ENCODE assay signal across 2 cellular contexts in the genomic region with DNA sequence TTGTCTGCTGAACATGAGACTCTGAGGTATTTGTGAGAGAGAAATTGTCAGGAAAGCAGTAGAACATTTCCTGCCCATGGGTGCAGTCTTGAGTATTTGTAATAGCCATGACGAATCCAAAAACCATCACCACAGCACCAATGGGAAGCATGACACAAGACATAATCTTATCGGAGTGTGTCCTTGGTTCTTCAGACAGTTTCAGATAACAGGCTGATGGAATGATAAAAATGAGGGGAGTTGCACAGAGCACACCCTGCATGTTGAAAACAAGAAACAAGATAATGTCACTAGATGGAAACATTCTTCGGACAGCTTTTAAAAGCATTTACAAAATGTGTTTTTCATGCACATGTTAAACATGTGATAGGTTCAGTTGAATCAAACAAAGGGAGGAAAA.
A peak's percentile ranks its signal among the peaks of the same experiment; 100 is the strongest.
TF ChIP-seq lines count a peak whose summit lies in the region.

No MANE protein-coding gene starts in this region.

TF ChIP-seq in HepG2, 621 proteins besides CTCF, POLR2A, EP300 and RAD21 (continued from another document and continues in another):
- no peak for TF ChIP-seq ZNF350 (CRISPR knock-in tag; IDR thresholded peaks at IDR 0.05; ENCODE audit: borderline replicate concordance, low read depth)
- no peak for TF ChIP-seq SP2 (CRISPR knock-in tag; IDR thresholded peaks at IDR 0.05)
- peak; percentile 93 for TF ChIP-seq SIX4 (CRISPR knock-in tag; IDR thresholded peaks at IDR 0.05)
- TF ChIP-seq, protein P1, sequence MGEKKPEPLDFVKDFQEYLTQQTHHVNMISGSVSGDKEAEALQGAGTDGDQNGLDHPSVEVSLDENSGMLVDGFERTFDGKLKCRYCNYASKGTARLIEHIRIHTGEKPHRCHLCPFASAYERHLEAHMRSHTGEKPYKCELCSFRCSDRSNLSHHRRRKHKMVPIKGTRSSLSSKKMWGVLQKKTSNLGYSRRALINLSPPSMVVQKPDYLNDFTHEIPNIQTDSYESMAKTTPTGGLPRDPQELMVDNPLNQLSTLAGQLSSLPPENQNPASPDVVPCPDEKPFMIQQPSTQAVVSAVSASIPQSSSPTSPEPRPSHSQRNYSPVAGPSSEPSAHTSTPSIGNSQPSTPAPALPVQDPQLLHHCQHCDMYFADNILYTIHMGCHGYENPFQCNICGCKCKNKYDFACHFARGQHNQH (CRISPR knock-in tag; IDR thresholded peaks at IDR 0.05): 0 out of 2 replicates have a peak, but pooled peaks have one; percentile 52
- TF ChIP-seq, protein P2, sequence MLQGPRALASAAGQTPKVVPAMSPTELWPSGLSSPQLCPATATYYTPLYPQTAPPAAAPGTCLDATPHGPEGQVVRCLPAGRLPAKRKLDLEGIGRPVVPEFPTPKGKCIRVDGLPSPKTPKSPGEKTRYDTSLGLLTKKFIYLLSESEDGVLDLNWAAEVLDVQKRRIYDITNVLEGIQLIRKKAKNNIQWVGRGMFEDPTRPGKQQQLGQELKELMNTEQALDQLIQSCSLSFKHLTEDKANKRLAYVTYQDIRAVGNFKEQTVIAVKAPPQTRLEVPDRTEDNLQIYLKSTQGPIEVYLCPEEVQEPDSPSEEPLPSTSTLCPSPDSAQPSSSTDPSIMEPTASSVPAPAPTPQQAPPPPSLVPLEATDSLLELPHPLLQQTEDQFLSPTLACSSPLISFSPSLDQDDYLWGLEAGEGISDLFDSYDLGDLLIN (CRISPR knock-in tag; IDR thresholded peaks at IDR 0.05; ENCODE audit: borderline replicate concordance): no peak
- 0 out of 2 replicates have a peak, but pooled peaks have one; percentile 55 for TF ChIP-seq HMG20B (CRISPR knock-in tag; conservative IDR thresholded peaks at IDR 0.05)
- TF ChIP-seq PHF21A (CRISPR knock-in tag; IDR thresholded peaks at IDR 0.05): 0 out of 2 replicates have a peak, but pooled peaks have one; percentile 33
- TF ChIP-seq NCOA2 (CRISPR knock-in tag; IDR thresholded peaks at IDR 0.05): peak; percentile 95
- peak; percentile 85 for TF ChIP-seq SOX5 (CRISPR knock-in tag; IDR thresholded peaks at IDR 0.05; ENCODE audit: borderline replicate concordance)
- no peak for TF ChIP-seq NR2F6 (IDR thresholded peaks at IDR 0.05)
- TF ChIP-seq NR2F6 (CRISPR knock-in tag; IDR thresholded peaks at IDR 0.05): peak; percentile 64
- TF ChIP-seq ZNF431 (CRISPR knock-in tag; IDR thresholded peaks at IDR 0.05; ENCODE audit: borderline replicate concordance, low read depth): no peak
- TF ChIP-seq MED1 (CRISPR knock-in tag; IDR thresholded peaks at IDR 0.05): peak; percentile 92
- peak; percentile 69; the same call in 1 of the 2 replicates for TF ChIP-seq ZKSCAN8 (CRISPR knock-in tag; IDR thresholded peaks at IDR 0.05; ENCODE audit: borderline replicate concordance)
- TF ChIP-seq MIER3 (CRISPR knock-in tag; IDR thresholded peaks at IDR 0.05; ENCODE audit: borderline replicate concordance): peak; percentile 61; the same call in 1 of the 2 replicates
- peak; percentile 48; the same call in 1 of the 2 replicates for TF ChIP-seq ZSCAN9 (CRISPR knock-in tag; IDR thresholded peaks at IDR 0.05; ENCODE audit: borderline replicate concordance)
- peak; percentile 96 for TF ChIP-seq POGZ (CRISPR knock-in tag; IDR thresholded peaks at IDR 0.05)
- TF ChIP-seq ZFP1 (CRISPR knock-in tag; IDR thresholded peaks at IDR 0.05): peak; percentile 72; the same call in 1 of the 2 replicates
- TF ChIP-seq PAXIP1 (CRISPR knock-in tag; conservative IDR thresholded peaks at IDR 0.05): peak; percentile 77
- TF ChIP-seq SOX6 (IDR thresholded peaks at IDR 0.05): no peak
- peak; percentile 81 for TF ChIP-seq SOX6 (CRISPR knock-in tag; IDR thresholded peaks at IDR 0.05)
- TF ChIP-seq RCOR2 (CRISPR knock-in tag; IDR thresholded peaks at IDR 0.05): peak; percentile 88

TF ChIP-seq in GM12891, 5 proteins besides CTCF, POLR2A, EP300 and RAD21 (continued from another document):
- no peak for TF ChIP-seq SPI1 (IDR thresholded peaks at IDR 0.05; ENCODE audit: low read depth, low read length)
- TF ChIP-seq TAF1 (IDR thresholded peaks at IDR 0.05; ENCODE audit: low read depth, low read length): no peak
- no peak for TF ChIP-seq PAX5 (IDR thresholded peaks at IDR 0.05; ENCODE audit: insufficient read depth, low read length, severe bottlenecking)
